ENCODE assay signal across 9 cellular contexts in genomic region chr14:50741571-50741970, GRCh38.
DNase-seq lines count a peak whose midpoint lies in the region; ATAC-seq, FAIRE-seq and TF ChIP-seq lines count a peak whose summit lies in the region.
"Had no signal": no experiment of that assay in that cellular context is flagged by ENCODE, and none has a peak within 500 bp of the region (broad histone marks: within the 10 kb centered on the region; RNA-seq: fewer than 3 reads in every experiment).

No MANE protein-coding gene starts in this region.

- H3K27ac ChIP-seq in KMS-11 = peak overlapping the region; percentile 99

- no peaks in the 10 kb centered on the region for H3K27me3 Mint-ChIP-seq in osteocyte (ENCODE audit: unreplicated experiment)

- no peak for ATAC-seq in HG03521 (IDR thresholded peaks at IDR 0.05; ENCODE audit: unreplicated experiment)

- H3K36me3 ChIP-seq in KMS-11 (ENCODE audit: insufficient read depth) = no peaks in the 10 kb centered on the region

- H3K4me2 ChIP-seq in KMS-11 = peak overlapping the region; percentile 51

- H3K4me3 ChIP-seq in KMS-11 (IDR thresholded peaks at IDR 0.05; ENCODE audit: insufficient read depth, low read depth, low read length) (no peak overlapping the region), astrocyte of the spinal cord (ENCODE audit: low read depth, low read length) (no peak overlapping the region)

- H2AFZ ChIP-seq in KMS-11 (ENCODE audit: low read depth) = peak overlapping the region; percentile 28; the same call in 1 of the 2 replicates

- no peaks in the 10 kb centered on the region for H3K9me3 Mint-ChIP-seq in osteocyte (ENCODE audit: unreplicated experiment)

- H3K4me3 Mint-ChIP-seq in osteocyte (ENCODE audit: unreplicated experiment) = no peak overlapping the region

- FAIRE-seq in D721Med (lab: Jason Lieb, UNC) = no peak

- H3K4me1 Mint-ChIP-seq in osteocyte (ENCODE audit: unreplicated experiment) = peaks cover 34% of the 10 kb centered on the region

- DNase-seq in NCI-H2107 (lab: John Stamatoyannopoulos, UW) (peak; percentile 74), NCI-H2107 treated with DMSO at 0.1 percent for 48 hours (lab: John Stamatoyannopoulos, UW; ENCODE audit: unreplicated experiment) (no peak), astrocyte of the spinal cord (ENCODE audit: low read depth, low spot score) (peak; percentile 59), osteocyte (ENCODE audit: extremely low spot score, unreplicated experiment) (no peak), D721Med (ENCODE audit: insufficient read length, low spot score) (no peak), cerebellar nuclear complex (lab: John Stamatoyannopoulos, UW) (no peak)
- DNase-seq: hippocampal formation had no signal

- no peaks in the 10 kb centered on the region for H4K20me1 ChIP-seq in KMS-11 (ENCODE audit: insufficient read depth)

- TF ChIP-seq CTCF in KMS-11 (conservative IDR thresholded peaks at IDR 0.05; ENCODE audit: low read depth, low read length) = no peak
- no peak for TF ChIP-seq CTCF in astrocyte of the spinal cord (IDR thresholded peaks at IDR 0.05; ENCODE audit: low read depth, low read length)
- no peak for TF ChIP-seq CTCF in osteocyte (IDR thresholded peaks at IDR 0.05)
- TF ChIP-seq CTCF in D721Med (IDR thresholded peaks at IDR 0.05; ENCODE audit: insufficient read depth, missing control alignments) = no peak

- peak overlapping the region; percentile 80; the same call in 1 of the 2 replicates for H3K9ac ChIP-seq in KMS-11

- peak overlapping the region; percentile 93 for H3K27ac Mint-ChIP-seq in osteocyte (ENCODE audit: unreplicated experiment)

- H3K27me3 ChIP-seq in KMS-11 (ENCODE audit: insufficient read depth, low read depth) = no peaks in the 10 kb centered on the region

- in situ Hi-C loops in astrocyte of the spinal cord (cut with HindIII; ENCODE audit: low sequenced_read_pairs) = no loop called here

- H3K79me2 ChIP-seq in KMS-11 (ENCODE audit: insufficient read depth, low read depth) = no peaks in the 10 kb centered on the region

- peaks cover 59% of the 10 kb centered on the region for H3K4me1 ChIP-seq in KMS-11 (ENCODE audit: low read depth, poor library complexity, severe bottlenecking)

- peaks cover 24% of the 10 kb centered on the region for H3K36me3 Mint-ChIP-seq in osteocyte (ENCODE audit: unreplicated experiment)

Comparison
In these comparisons a context has a peak if more than half of its experiments do, and no peak if none do; other contexts are left out.
1. DNase-seq: peak in NCI-H2107 (single experiment) and astrocyte of the spinal cord (single experiment); none in NCI-H2107 treated with DMSO at 0.1 percent for 48 hours (single experiment), osteocyte (single experiment), D721Med (single experiment) and cerebellar nuclear complex (0 of 2).